28 cellular contexts compared by ENCODE assay signal in genomic region chr13:24085662-24086061, GRCh38.
DNase-seq lines count a peak whose midpoint lies in the region; ATAC-seq and TF ChIP-seq lines count a peak whose summit lies in the region.
"Had no signal": no experiment of that assay in that cellular context is flagged by ENCODE, and none has a peak within 500 bp of the region (broad histone marks: within the 10 kb centered on the region; RNA-seq: fewer than 3 reads in every experiment).

No MANE protein-coding gene starts in this region.

- H3K4me1 ChIP-seq in colonic mucosa: peaks cover 5% of the 10 kb centered on the region
- H3K4me1 ChIP-seq: HAP-1 had no signal

- no peak overlapping the region for H3K9ac ChIP-seq in colonic mucosa (ENCODE audit: low read depth in 2 of 2, low read length in 2 of 2)

- H3K27me3 ChIP-seq in colonic mucosa: no peaks in the 10 kb centered on the region
- H3K27me3 ChIP-seq: Peyer's patch, tibial nerve had no signal

- peak overlapping the region; percentile 97 for H3K27ac Mint-ChIP-seq in neural crest cell (ENCODE audit: unreplicated experiment)
- H3K27ac Mint-ChIP-seq: activated CD8-positive, alpha-beta T cell treated with anti-CD3 and anti-CD28 coated beads, Interleukin-2, amount 10 ng/mL, durations not matched to agents 7 days and 5 days; effector memory CD8-positive, alpha-beta T cell; natural killer cell had no signal

- no peaks in the 10 kb centered on the region for H3K36me3 Mint-ChIP-seq in neural crest cell (ENCODE audit: low read depth)
- H3K36me3 Mint-ChIP-seq: CD4-positive, CD25-positive, alpha-beta regulatory T cell; natural killer cell had no signal

- H3K36me3 ChIP-seq in colonic mucosa: no peaks in the 10 kb centered on the region
- H3K36me3 ChIP-seq: esophagus squamous epithelium, HAP-1, Peyer's patch, tibial nerve had no signal

- H3K27me3 Mint-ChIP-seq in neural crest cell (ENCODE audit: low read depth): no peaks in the 10 kb centered on the region

- DNase-seq in DMS53 treated with DMSO at 0.1 percent for 48 hours (lab: John Stamatoyannopoulos, UW; ENCODE audit: unreplicated experiment) (peak; percentile 19), NCI-H1417 treated with DMSO at 0.1 percent for 48 hours (lab: John Stamatoyannopoulos, UW) (peak; percentile 22), caudate nucleus (lab: John Stamatoyannopoulos, UW) (no peak), neural crest cell (ENCODE audit: low read depth, low spot score) (no peak), NCI-H2081 (lab: John Stamatoyannopoulos, UW) (no peak), colonic mucosa (no peak), anterior cingulate cortex (lab: John Stamatoyannopoulos, UW) (no peak)
- DNase-seq: activated CD8-positive, alpha-beta T cell treated with anti-CD3 and anti-CD28 coated beads, Interleukin-2, amount 10 ng/mL, durations not matched to agents 7 days and 5 days; activated naive CD4-positive, alpha-beta T cell; activated T-cell treated with anti-CD3 and anti-CD28 coated beads, Interleukin-2, amount 50 U/mL, for 1 hour; amygdala; CD4-positive, CD25-positive, alpha-beta regulatory T cell; effector memory CD8-positive, alpha-beta T cell; esophagus squamous epithelium; Kasumi-1; kidney glomerular epithelial cell; mesendoderm; natural killer cell; NCI-H2171 treated with DMSO at 0.1 percent for 48 hours; Peyer's patch; stimulated activated CD4-positive, alpha-beta T cell treated with anti-CD3 and anti-CD28 coated beads, Interleukin-2, amount 100 ng/mL, for 24 hours; stimulated activated naive CD4-positive, alpha-beta T cell treated with Interleukin-2 at 50 U/mL for 16 hours; T-helper 17 cell had no signal

- H3K4me1 Mint-ChIP-seq in neural crest cell: peaks cover 85% of the 10 kb centered on the region
- H3K4me1 Mint-ChIP-seq: CD4-positive, CD25-positive, alpha-beta regulatory T cell; central memory CD8-positive, alpha-beta T cell; natural killer cell had no signal

- intact Hi-C loops in colonic mucosa (cut with DNase I): no loop called here

- no peaks in the 10 kb centered on the region for H3K9me3 Mint-ChIP-seq in neural crest cell
- H3K9me3 Mint-ChIP-seq: CD4-positive, CD25-positive, alpha-beta regulatory T cell; central memory CD8-positive, alpha-beta T cell; effector memory CD8-positive, alpha-beta T cell; natural killer cell had no signal

- H3K9me3 ChIP-seq in colonic mucosa: no peaks in the 10 kb centered on the region
- H3K9me3 ChIP-seq: esophagus squamous epithelium, HAP-1, Peyer's patch, tibial nerve had no signal

- H3K27ac ChIP-seq in caudate nucleus (ENCODE audit: low read depth, low read length) (peak overlapping the region; percentile 90), colonic mucosa (no peak overlapping the region)
- H3K27ac ChIP-seq: esophagus squamous epithelium, Peyer's patch, tibial nerve had no signal

- no peak for TF ChIP-seq CTCF in neural crest cell (conservative IDR thresholded peaks at IDR 0.05)
- TF ChIP-seq CTCF in colonic mucosa (IDR thresholded peaks at IDR 0.05): no peak

- H3K4me3 Mint-ChIP-seq in neural crest cell: no peak overlapping the region
- H3K4me3 Mint-ChIP-seq: activated CD8-positive, alpha-beta T cell treated with anti-CD3 and anti-CD28 coated beads, Interleukin-2, amount 10 ng/mL, durations not matched to agents 7 days and 5 days; CD4-positive, CD25-positive, alpha-beta regulatory T cell; central memory CD8-positive, alpha-beta T cell; effector memory CD8-positive, alpha-beta T cell; natural killer cell; T-helper 17 cell had no signal

- ATAC-seq in HG03442 (IDR thresholded peaks at IDR 0.05; ENCODE audit: unreplicated experiment): no peak
- ATAC-seq: activated CD4-positive, CD25-positive, alpha-beta regulatory T cell treated with anti-CD3 and anti-CD28 coated beads, Interleukin-2, amount 50 U/mL, for 24 hours; activated CD8-positive, alpha-beta T cell treated with anti-CD3 and anti-CD28 coated beads, Interleukin-2, amount 10 ng/mL, durations not matched to agents 7 days and 5 days; effector memory CD8-positive, alpha-beta T cell; natural killer cell; T-helper 17 cell had no signal

- no peak overlapping the region for H3K4me3 ChIP-seq in colonic mucosa
- H3K4me3 ChIP-seq: esophagus squamous epithelium, HAP-1, Peyer's patch, tibial nerve had no signal

Comparison
In these comparisons a context has a peak if more than half of its experiments do, and no peak if none do; other contexts are left out.
1. DNase-seq: peak in DMS53 treated with DMSO at 0.1 percent for 48 hours (single experiment) and NCI-H1417 treated with DMSO at 0.1 percent for 48 hours (single experiment); none in caudate nucleus (0 of 61), neural crest cell (single experiment), NCI-H2081 (0 of 2), colonic mucosa (single experiment) and anterior cingulate cortex (0 of 58).